ENCODE assay signal across 2 cellular contexts in genomic region chr6:35471836-35472345, GRCh38.
TF ChIP-seq lines count a peak whose summit lies in the region.

No MANE protein-coding gene starts in this region.

TF ChIP-seq in IMR-90, 13 proteins besides CTCF, POLR2A, EP300 and RAD21:
- TF ChIP-seq SMC3 (IDR thresholded peaks at IDR 0.05; ENCODE audit: low read depth, low read length) (no peak), MXI1 (IDR thresholded peaks at IDR 0.05; ENCODE audit: borderline replicate concordance, low read depth, low read length) (no peak), RCOR1 (IDR thresholded peaks at IDR 0.05; ENCODE audit: insufficient replicate concordance, low read length) (no peak), RFX5 (IDR thresholded peaks at IDR 0.05; ENCODE audit: low read depth, low read length) (no peak), MAZ (IDR thresholded peaks at IDR 0.05; ENCODE audit: borderline replicate concordance, low read depth, low read length) (no peak), CHD1 (IDR thresholded peaks at IDR 0.05; ENCODE audit: low read depth, low read length) (no peak), MAFK (IDR thresholded peaks at IDR 0.05; ENCODE audit: low read depth, low read length) (no peak), CEBPB (IDR thresholded peaks at IDR 0.05; ENCODE audit: low read depth, low read length) (no peak), USF2 (IDR thresholded peaks at IDR 0.05; ENCODE audit: low read depth, low read length) (no peak), NFE2L2 (IDR thresholded peaks at IDR 0.05; ENCODE audit: low read depth, low read length) (no peak), FOS (IDR thresholded peaks at IDR 0.05; ENCODE audit: low read depth, low read length) (no peak), BHLHE40 (IDR thresholded peaks at IDR 0.05; ENCODE audit: low read depth, low read length) (no peak), ELK1 (IDR thresholded peaks at IDR 0.05; ENCODE audit: borderline replicate concordance, low read depth, low read length) (no peak)

TF ChIP-seq in GM12878, 131 proteins besides CTCF, POLR2A, EP300 and RAD21:
- no peak for TF ChIP-seq TAF1 (IDR thresholded peaks at IDR 0.05; ENCODE audit: borderline replicate concordance, low read depth, low read length)
- TF ChIP-seq POLR2AphosphoS5 (IDR thresholded peaks at IDR 0.05; ENCODE audit: low read length) = peak; percentile 44; the same call in 1 of the 2 replicates
- no peak for TF ChIP-seq BHLHE40 (IDR thresholded peaks at IDR 0.05; ENCODE audit: borderline replicate concordance in 1 of 2, low read depth in 2 of 2, low read length in 1 of 2)
- TF ChIP-seq ATF3 (IDR thresholded peaks at IDR 0.05; ENCODE audit: borderline replicate concordance, extremely low read depth, low read depth, low read length) = no peak
- TF ChIP-seq JUND (IDR thresholded peaks at IDR 0.05; ENCODE audit: low read depth, low read length) = no peak
- peak; percentile 19; the same call in 1 of the 2 replicates for TF ChIP-seq PML (IDR thresholded peaks at IDR 0.05; ENCODE audit: low read length)
- peak; percentile 33; the same call in 1 of the 2 replicates for TF ChIP-seq BACH1 (IDR thresholded peaks at IDR 0.05; ENCODE audit: borderline replicate concordance)
- no peak for TF ChIP-seq YBX1 (IDR thresholded peaks at IDR 0.05)
- no peak for TF ChIP-seq USF2 (IDR thresholded peaks at IDR 0.05; ENCODE audit: borderline replicate concordance, low read depth, low read length)
- no peak for TF ChIP-seq KLF5 (IDR thresholded peaks at IDR 0.05; ENCODE audit: partially characterized antibody)
- no peak for TF ChIP-seq STAT3 (IDR thresholded peaks at IDR 0.05; ENCODE audit: low read depth, low read length)
- no peak for TF ChIP-seq TCF12 (IDR thresholded peaks at IDR 0.05; ENCODE audit: low read depth, low read length)
